ENCODE assay signal across 17 cellular contexts in the genomic region with DNA sequence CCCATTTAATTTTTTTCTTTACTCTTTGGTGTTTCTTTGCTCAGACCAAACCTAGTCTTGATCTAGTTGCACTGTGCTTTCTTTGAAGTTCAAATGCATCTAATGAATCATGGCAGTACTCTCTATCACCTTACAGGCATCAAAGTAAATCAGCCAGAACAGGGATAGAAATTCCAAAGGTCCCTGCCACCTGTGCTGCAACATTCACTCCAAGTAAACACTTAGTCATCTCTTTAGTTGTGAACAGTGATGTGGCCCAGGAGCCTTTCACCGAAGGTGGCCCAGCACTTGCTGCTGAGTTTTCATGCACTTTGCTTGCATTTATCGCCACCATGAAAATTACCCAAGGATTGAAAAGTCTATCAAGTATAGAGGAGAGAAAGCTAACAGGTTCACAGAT.
A peak's percentile ranks its signal among the peaks of the same experiment; 100 is the strongest.
DNase-seq lines count a peak whose midpoint lies in the region; ATAC-seq and TF ChIP-seq lines count a peak whose summit lies in the region.
"Had no signal": no experiment of that assay in that cellular context is flagged by ENCODE, and none has a peak within 500 bp of the region (broad histone marks: within the 10 kb centered on the region; RNA-seq: fewer than 3 reads in every experiment).

No MANE protein-coding gene starts in this region.

- no peak for TF ChIP-seq CTCF in epithelial cell of proximal tubule (conservative IDR thresholded peaks at IDR 0.05; ENCODE audit: low read depth, low read length)

- peak; percentile 81 for DNase-seq in DMS53 (lab: John Stamatoyannopoulos, UW)
- peak; percentile 22 for DNase-seq in LoVo (ENCODE audit: low spot score)
- peak; percentile 4 for DNase-seq in epithelial cell of proximal tubule (ENCODE audit: low read depth)
- DNase-seq in left lobe of liver (ENCODE audit: low spot score), result no peak
- DNase-seq in NCI-H345 (lab: John Stamatoyannopoulos, UW), result no peak
- no peak for DNase-seq in activated naive CD4-positive, alpha-beta T cell (lab: John Stamatoyannopoulos, UW)
- no peak for DNase-seq in pons (ENCODE audit: low spot score)
- no peak for DNase-seq in HPDE6-E6E7 (ENCODE audit: extremely low spot score)
- DNase-seq: CD4-positive, alpha-beta T cell; DMS79; NCI-H1417 treated with DMSO at 0.1 percent for 48 hours; NCI-H187 treated with DMSO at 0.1 percent for 48 hours; NCI-H226; NCI-H524 treated with DMSO at 0.1 percent for 48 hours had no signal

- no peak overlapping the region for H3K4me3 ChIP-seq in epithelial cell of proximal tubule (ENCODE audit: low read depth, low read length)
- H3K4me3 ChIP-seq: HAP-1, SJSA1 had no signal

- peak; percentile 80 for ATAC-seq in left lobe of liver
- ATAC-seq: Panc1 had no signal

Comparison
In these comparisons a context has a peak if more than half of its experiments do, and no peak if none do; other contexts are left out.
1. DNase-seq: peak in DMS53 (single experiment), LoVo (single experiment) and epithelial cell of proximal tubule (single experiment); none in left lobe of liver (single experiment), NCI-H345 (single experiment), activated naive CD4-positive, alpha-beta T cell (0 of 4), pons (single experiment) and HPDE6-E6E7 (single experiment).